Comparison of ENCODE assay signal across 8 cellular contexts in genomic region chr12:122892724-122893123, GRCh38. TPM values are rescaled to one million over a fixed set of nuclear protein-coding genes. Genes with fewer than 3 reads are reported as not detected.
DNase-seq lines count a peak whose midpoint lies in the region; ATAC-seq, FAIRE-seq and TF ChIP-seq lines count a peak whose summit lies in the region.
"Not testable (repeated sequence)": the region's sequence is repeated elsewhere in the genome, so short reads cannot be mapped to it uniquely, and the experiment has no call there.

No MANE protein-coding gene starts in this region.

- not testable (repeated sequence) for H3K56ac ChIP-seq in IMR-90 (ENCODE audit: extremely low read depth, insufficient read depth, low read length)

- H3K4ac ChIP-seq in IMR-90 (ENCODE audit: low read depth, low read length), result peak overlapping the region; percentile 68

- in situ Hi-C loops in IMR-90 (cut with MboI; ENCODE audit: low sequenced_read_pairs), result not testable (repeated sequence)

- H2AK9ac ChIP-seq in IMR-90 (replicated peaks; ENCODE audit: low read depth, low read length, poor library complexity), result not testable (repeated sequence)

- H2BK20ac ChIP-seq in IMR-90 (ENCODE audit: low read depth, low read length), result not testable (repeated sequence)

- peak overlapping the region; percentile 41 for H2AK5ac ChIP-seq in IMR-90 (ENCODE audit: low read depth, low read length)

- CTCF ChIA-PET in IMR-90 (lab: Yijun Ruan, JAX), result interaction anchor here (1.6 kb wide), 1 partner anchor 13 kb away, joined by 3 read pairs; no protein-coding TSS in a partner anchor

- not testable (repeated sequence) for H3K36me3 Mint-ChIP-seq in mesothelial cell of epicardium

- peak overlapping the region in 1 of 10 experiments; percentile 21; a peak in 1 of 20 replicates for H3K4me3 ChIP-seq in BLaER1 treated with 17β-estradiol and CSF1 and Interleukin-3, amounts not matched to agents 10 nM and 100 nM
- not testable (repeated sequence) for H3K4me3 ChIP-seq in IMR-90 (ENCODE audit: insufficient read depth, low read depth, low read length); pancreas
- H3K4me3 ChIP-seq in WI38 (ENCODE audit: low read depth, low read length) (peak overlapping the region; percentile 51; the same call in 1 of the 2 replicates), heart left ventricle (peak overlapping the region in 2 of 12 donors; percentile 23 to 30), subcutaneous abdominal adipose tissue (ENCODE audit: low read depth in 1 of 5, low read length in 5 of 5) (peak overlapping the region in 1 of 5 donors; percentile 23)

- peak overlapping the region in 7 of 11 experiments; percentile 1 to 56 (median 29); a peak in 8 of 22 replicates for H3K9ac ChIP-seq in BLaER1 treated with 17β-estradiol and CSF1 and Interleukin-3, amounts not matched to agents 10 nM and 100 nM
- H3K9ac ChIP-seq in IMR-90 (ENCODE audit: low read depth, low read length), result peak overlapping the region; percentile 65; the same call in 1 of the 2 replicates
- H3K9ac ChIP-seq in subcutaneous abdominal adipose tissue (ENCODE audit: low read length in 5 of 5), result not testable (repeated sequence)

- peaks cover 78 to 92% (median 89%) of the 10 kb centered on the region in 10 experiments for H3K4me1 ChIP-seq in BLaER1 treated with 17β-estradiol and CSF1 and Interleukin-3, amounts not matched to agents 10 nM and 100 nM
- H3K4me1 ChIP-seq in IMR-90 (ENCODE audit: control insufficient read depth, insufficient read depth, low read length), result peaks cover 32% of the 10 kb centered on the region
- H3K4me1 ChIP-seq in heart left ventricle, result peaks cover 4 to 78% (median 73%) of the 10 kb centered on the region in 12 donors
- H3K4me1 ChIP-seq in pancreas, result peaks cover 48 to 66% (median 51%) of the 10 kb centered on the region in 3 donors
- H3K4me1 ChIP-seq in subcutaneous abdominal adipose tissue (ENCODE audit: control insufficient read depth in 5 of 5, insufficient read depth in 5 of 5, low read length in 5 of 5), result peaks cover 4 to 83% (median 55%) of the 10 kb centered on the region in 5 donors

- peaks cover 64% of the 10 kb centered on the region for H3K4me1 Mint-ChIP-seq in mesothelial cell of epicardium

- H2BK5ac ChIP-seq in IMR-90 (ENCODE audit: low read depth, low read length, poor library complexity, severe bottlenecking), result peak overlapping the region; percentile 84

- ATAC-seq in IMR-90 (ENCODE audit: low read depth); heart left ventricle; pancreas: not testable (repeated sequence)

- H3K79me1 ChIP-seq in IMR-90 (ENCODE audit: low read depth in 1 of 2, low read length in 2 of 2), result peaks cover 8 to 82% of the 10 kb centered on the region in 2 experiments; a peak in 3 of 4 replicates

- H3K27ac Mint-ChIP-seq in mesothelial cell of epicardium, result peak overlapping the region; percentile 89

- peak overlapping the region in 1 of 2 experiments; percentile 76; a peak in 1 of 4 replicates for H4K8ac ChIP-seq in IMR-90 (ENCODE audit: low read depth in 2 of 2, low read length in 2 of 2)

- TF ChIP-seq CTCF in IMR-90 (conservative IDR thresholded peaks at IDR 0.05; ENCODE audit: low read depth, low read length); WI38 (IDR thresholded peaks at IDR 0.05; ENCODE audit: low read depth, low read length); heart left ventricle (IDR thresholded peaks at IDR 0.05); mesothelial cell of epicardium (IDR thresholded peaks at IDR 0.05; ENCODE audit: unreplicated experiment); pancreas (IDR thresholded peaks at IDR 0.05): not testable (repeated sequence)

- peak overlapping the region; percentile 93 to 100 (median 98) for H3K4me2 ChIP-seq in BLaER1 treated with 17β-estradiol and CSF1 and Interleukin-3, amounts not matched to agents 10 nM and 100 nM
- peak overlapping the region; percentile 83 for H3K4me2 ChIP-seq in IMR-90 (ENCODE audit: low read depth, low read length)

- peaks cover 0 to 17% (median 0%) of the 10 kb centered on the region in 11 experiments; a peak in 6 of 22 replicates for H3K36me3 ChIP-seq in BLaER1 treated with 17β-estradiol and CSF1 and Interleukin-3, amounts not matched to agents 10 nM and 100 nM
- H3K36me3 ChIP-seq in IMR-90 (ENCODE audit: control insufficient read depth, insufficient read depth, low read length); heart left ventricle; pancreas; subcutaneous abdominal adipose tissue (ENCODE audit: control insufficient read depth in 5 of 5, insufficient read depth in 5 of 5, low read length in 5 of 5): not testable (repeated sequence)

- not testable (repeated sequence) for H4K5ac ChIP-seq in IMR-90 (ENCODE audit: low read depth, low read length)

- not testable (repeated sequence) for H3K9me3 Mint-ChIP-seq in mesothelial cell of epicardium

- not testable (repeated sequence) for DNase-seq in IMR-90; heart left ventricle; mesothelial cell of epicardium (ENCODE audit: low spot score in 2 of 2, unreplicated experiment in 2 of 2); pancreas

- peak overlapping the region in 8 of 11 experiments; percentile 16 to 60 (median 49); a peak in 11 of 22 replicates for H3K27ac ChIP-seq in BLaER1 treated with 17β-estradiol and CSF1 and Interleukin-3, amounts not matched to agents 10 nM and 100 nM
- H3K27ac ChIP-seq in IMR-90 (ENCODE audit: insufficient read depth, low read length), result peak overlapping the region; percentile 86
- peak overlapping the region; percentile 41 for H3K27ac ChIP-seq in cingulate gyrus (ENCODE audit: low read depth, low read length)
- H3K27ac ChIP-seq in heart left ventricle, result peak overlapping the region in 10 of 12 donors; percentile 59 to 93 (median 85)
- peak overlapping the region; percentile 74 to 96 (median 80) for H3K27ac ChIP-seq in pancreas
- H3K27ac ChIP-seq in subcutaneous abdominal adipose tissue (ENCODE audit: low read depth, low read length), result peak overlapping the region; percentile 32

- POLR2A ChIA-PET in IMR-90 (lab: Charles Lee; ENCODE audit: unreplicated experiment), result not testable (repeated sequence)

- peaks cover 10 to 57% (median 38%) of the 10 kb centered on the region in 11 experiments; a peak in 20 of 22 replicates for H4K20me1 ChIP-seq in BLaER1 treated with 17β-estradiol and CSF1 and Interleukin-3, amounts not matched to agents 10 nM and 100 nM
- H4K20me1 ChIP-seq in IMR-90 (ENCODE audit: insufficient read depth, low read length), result peaks cover 64% of the 10 kb centered on the region

- H2BK120ac ChIP-seq in IMR-90 (ENCODE audit: low read depth, low read length), result peak overlapping the region; percentile 9; the same call in 1 of the 2 replicates

- peak overlapping the region; percentile 67 for H3K14ac ChIP-seq in IMR-90 (replicated peaks; ENCODE audit: low read depth, low read length)

- H3K27me3 ChIP-seq in BLaER1 treated with 17β-estradiol and CSF1 and Interleukin-3, amounts not matched to agents 10 nM and 100 nM; IMR-90 (ENCODE audit: control insufficient read depth, insufficient read depth, low read length); heart left ventricle; pancreas; subcutaneous abdominal adipose tissue (ENCODE audit: control insufficient read depth in 5 of 5, insufficient read depth in 4 of 5, low read length in 5 of 5): not testable (repeated sequence)

- H3K4me3 Mint-ChIP-seq in mesothelial cell of epicardium, result not testable (repeated sequence)

- H2AFZ ChIP-seq in IMR-90 (replicated peaks; ENCODE audit: low read length, poor library complexity), result not testable (repeated sequence)

- peak overlapping the region; percentile 42; the same call in 1 of the 3 replicates for H2BK15ac ChIP-seq in IMR-90 (ENCODE audit: low read depth, low read length)

- not testable (repeated sequence) for TF ChIP-seq POLR2A in IMR-90 (IDR thresholded peaks at IDR 0.05; ENCODE audit: low read depth, low read length); heart left ventricle (IDR thresholded peaks at IDR 0.05)

- dilution Hi-C loops in IMR-90 (cut with HindIII; ENCODE audit: low sequenced_read_pairs, unreplicated experiment), result not testable (repeated sequence)

- H3K27me3 Mint-ChIP-seq in mesothelial cell of epicardium (ENCODE audit: low read depth), result not testable (repeated sequence)

- peak overlapping the region; percentile 33; the same call in 1 of the 2 replicates for H3K18ac ChIP-seq in IMR-90 (ENCODE audit: low read depth, low read length)

- no CpG with 5 or more reads among the region's 9 CpGs for WGBS in IMR-90 (ENCODE audit: extremely low coverage in 2 of 2, insufficient read length in 1 of 2), 2 experiments
- WGBS in heart left ventricle, 4 donors, result 95 to 96% (median 96%) methylated on average over 9 of the region's 9 CpGs
- WGBS in pancreas, 2 donors, result 92% methylated on average over 9 of the region's 9 CpGs

- not testable (repeated sequence) for H3K9me3 ChIP-seq in BLaER1 treated with 17β-estradiol and CSF1 and Interleukin-3, amounts not matched to agents 10 nM and 100 nM (replicated peaks in 1 of 11); IMR-90 (ENCODE audit: control insufficient read depth, insufficient read depth, low read length); heart left ventricle; pancreas; subcutaneous abdominal adipose tissue (ENCODE audit: control insufficient read depth in 5 of 5, low read length in 5 of 5)

- not testable (repeated sequence) for FAIRE-seq in pancreas (lab: Jason Lieb, UNC)

- not testable (repeated sequence) for TF ChIP-seq RAD21 in IMR-90 (IDR thresholded peaks at IDR 0.05; ENCODE audit: low read length)

- not testable (repeated sequence) for H4K91ac ChIP-seq in IMR-90 (ENCODE audit: insufficient read depth, low read depth, low read length)

- intact Hi-C loops in IMR-90 (cut with micrococcal nuclease), result loop anchor here (10.0 kb wide), 1 partner anchor 342 kb away; the partner anchor contains the start of genes MPHOSPH9 and MTRFR
- intact Hi-C loops in heart left ventricle (cut with DNase I); pancreas (cut with DNase I): not testable (repeated sequence)

- peaks cover 34% of the 10 kb centered on the region for H3K9me1 ChIP-seq in IMR-90 (ENCODE audit: insufficient read depth, low read length)

- H3K23ac ChIP-seq in IMR-90 (ENCODE audit: low read depth, low read length), result not testable (repeated sequence)

- BruUV-seq in IMR-90 (replicated peaks; lab: Mats Ljungman, UMichigan), result not testable (repeated sequence)

RNA-seq across cellular contexts. Expression of gene VPS37B, which starts 3.2 kb away (rescaled TPM):
- total RNA-seq in IMR-90 (2012; rRNA removed), result 8.6 and 13.9 TPM in 2 replicates
- 25.7 and 29.9 TPM in 2 replicates for polyA plus RNA-seq in IMR-90 (2012; rRNA removed)
- 30.2 and 32.2 TPM in 2 replicates for polyA plus RNA-seq in IMR-90 (2012; cell fraction: cytosol; rRNA removed)
- 46.1 and 46.4 TPM in 2 replicates for polyA plus RNA-seq in IMR-90 (2012; cell fraction: nucleus; rRNA removed; ENCODE audit: low replicate concordance)
- total RNA-seq in heart left ventricle, result 10 to 100 TPM; 14.5 to 51.2 (median 22.7) TPM
- 10 to 100 TPM; 17.4 to 21.7 TPM for polyA plus RNA-seq in heart left ventricle
- total RNA-seq in mesothelial cell of epicardium, result 28.1 to 29.1 TPM (median 29.0 TPM) in 3 replicates
- 10 to 100 TPM; 13.5 to 20.2 (median 17.3) TPM for total RNA-seq in pancreas
- 10 to 100 TPM; 27.4 to 30.1 TPM for polyA plus RNA-seq in pancreas

RNA-seq across cellular contexts. Expression of gene HIP1R, which starts 57.5 kb away (rescaled TPM):
- total RNA-seq in IMR-90 (2012; rRNA removed), result 9.7 and 13.8 TPM in 2 replicates
- 18.5 and 20.7 TPM in 2 replicates for polyA plus RNA-seq in IMR-90 (2012; rRNA removed)
- polyA plus RNA-seq in IMR-90 (2012; cell fraction: cytosol; rRNA removed), result 9.6 and 10.4 TPM in 2 replicates
- 96.7 and 158 TPM in 2 replicates for polyA plus RNA-seq in IMR-90 (2012; cell fraction: nucleus; rRNA removed; ENCODE audit: low replicate concordance)
- 10 to 100 TPM; 14.9 to 49.5 (median 19.6) TPM for total RNA-seq in heart left ventricle
- 10 to 100 TPM; 19.1 to 31.4 TPM for polyA plus RNA-seq in heart left ventricle
- 37.6 to 44.2 TPM (median 40.9 TPM) in 3 replicates for total RNA-seq in mesothelial cell of epicardium
- total RNA-seq in pancreas, result 10 to 100 TPM; 41.0 to 96.3 (median 47.9) TPM
- 100 to 1,000 TPM; 158 to 206 TPM for polyA plus RNA-seq in pancreas

Comparison
In these comparisons a context has a peak if more than half of its experiments do, and no peak if none do; other contexts are left out.
1. H3K27ac ChIP-seq: peak in every context shown above with its lines; median percentile 86 in IMR-90; 85 in heart left ventricle; 80 in pancreas; 49 in BLaER1 treated with 17β-estradiol and CSF1 and Interleukin-3, amounts not matched to agents 10 nM and 100 nM; 41 in cingulate gyrus; 32 in subcutaneous abdominal adipose tissue.